In genomic region chr7:128915271-128915819, GRCh38 we compare ENCODE assay signal across 12 cellular contexts. TPM values are rescaled to one million over a fixed set of nuclear protein-coding genes. Genes with fewer than 3 reads are reported as not detected.
A peak's percentile ranks its signal among the peaks of the same experiment; 100 is the strongest.
DNase-seq lines count a peak whose midpoint lies in the region; ATAC-seq, FAIRE-seq and TF ChIP-seq lines count a peak whose summit lies in the region.
"Had no signal": no experiment of that assay in that cellular context is flagged by ENCODE, and none has a peak within 500 bp of the region (broad histone marks: within the 10 kb centered on the region; RNA-seq: fewer than 3 reads in every experiment).

No MANE protein-coding gene starts in this region.

- no peaks in the 10 kb centered on the region for H3K36me3 Mint-ChIP-seq in CD8-positive, alpha-beta T cell

- H2BK120ac ChIP-seq in H1 (replicated peaks; ENCODE audit: low read depth, low read length) = no peak overlapping the region

- TF ChIP-seq RAD21 in H1 (IDR thresholded peaks at IDR 0.05 in 1 of 2, conservative IDR thresholded peaks at IDR 0.05 in 1 of 2; ENCODE audit: low read depth in 2 of 2, low read length in 2 of 2) = no peak

- intact Hi-C loops in CD8-positive, alpha-beta T cell (cut with DNase I, micrococcal nuclease) = no loop called here

- no peak overlapping the region for H4K5ac ChIP-seq in H1 (ENCODE audit: insufficient read length, low read depth, low read length)

- H2BK20ac ChIP-seq in H1 (ENCODE audit: low read length) = no peak overlapping the region

- no peak overlapping the region for H3K4ac ChIP-seq in H1 (replicated peaks; ENCODE audit: insufficient read length, low read depth, low read length)

- no peak for FAIRE-seq in H1 (lab: Jason Lieb, UNC)

- 0 out of 2 replicates have a peak overlapping the region, but pooled peaks have one; percentile 27 for H2BK12ac ChIP-seq in H1 (ENCODE audit: low read depth, low read length)

- WGBS in H1 (ENCODE audit: extremely low coverage in 1 of 2, insufficient coverage in 1 of 2, insufficient read length in 1 of 2, insufficient replicate concordance in 2 of 2, low coverage in 1 of 2, low lambda C conversion rate in 2 of 2, missing lambda C conversion rate in 1 of 2), 2 experiments = 3% methylated on average over 20 of the region's 34 CpGs; no CpG with 5 or more reads in 1 of the 2 experiments

- DNase-seq in CD8-positive, alpha-beta T cell = no peak
- DNase-seq in H7 = peak; percentile 67
- peak in 1 of 2 experiments; percentile 55 for DNase-seq in H1 (ENCODE audit: low read depth in 1 of 2, low spot score in 2 of 2)
- DNase-seq in osteoblast (ENCODE audit: insufficient read length, low spot score, missing footprints) = peak; percentile 73
- no peak for DNase-seq in NCI-H774 (lab: John Stamatoyannopoulos, UW)
- no peak for DNase-seq in NCI-H1694 (lab: John Stamatoyannopoulos, UW)
- no peak for DNase-seq in activated CD4-positive, alpha-beta T cell treated with anti-CD3 and anti-CD28 coated beads for 48 hours
- DNase-seq: left colon; NCI-H1417; stimulated activated CD4-positive, alpha-beta T cell treated with anti-CD3 and anti-CD28 coated beads, Interleukin-15, amount 100 ng/mL, for 24 hours; transverse colon had no signal

- H2AFZ ChIP-seq in H1 (ENCODE audit: low read length) = peak overlapping the region; percentile 31; the same call in 1 of the 2 replicates
- no peak overlapping the region for H2AFZ ChIP-seq in osteoblast (ENCODE audit: low read length)

- peak overlapping the region; percentile 15 for H3K4me3 ChIP-seq in CD8-positive, alpha-beta T cell (ENCODE audit: low read depth, low read length)
- peak overlapping the region; percentile 4; the same call in 1 of the 2 replicates for H3K4me3 ChIP-seq in H7 (ENCODE audit: insufficient read depth, low read depth, low read length)
- H3K4me3 ChIP-seq in H1 (ENCODE audit: extremely low read depth in 1 of 4, insufficient read depth in 2 of 4, low read depth in 3 of 4, low read length in 4 of 4) = peak overlapping the region; percentile 44 to 64 (median 50)
- no peak overlapping the region for H3K4me3 ChIP-seq in osteoblast (ENCODE audit: insufficient read depth, low read length)

- no peak overlapping the region for H2BK5ac ChIP-seq in H1 (ENCODE audit: low read depth, low read length)

- H3K23me2 ChIP-seq in H1 (ENCODE audit: low read depth, low read length) = peaks cover 8% of the 10 kb centered on the region; the same call in 1 of the 2 replicates

- TF ChIP-seq POLR2A in H1 (IDR thresholded peaks at IDR 0.05; ENCODE audit: control extremely low read depth in 1 of 2, low read depth in 2 of 2, low read length in 2 of 2) = no peak

- no peaks in the 10 kb centered on the region for H3K9me3 Mint-ChIP-seq in CD8-positive, alpha-beta T cell

- no peak overlapping the region for H2BK15ac ChIP-seq in H1 (ENCODE audit: low read length)

- peaks cover 51% of the 10 kb centered on the region for H3K27me3 Mint-ChIP-seq in CD8-positive, alpha-beta T cell (ENCODE audit: low read depth)

- H3K4me1 ChIP-seq in CD8-positive, alpha-beta T cell (ENCODE audit: insufficient read depth, low read length) = peaks cover 3% of the 10 kb centered on the region
- H3K4me1 ChIP-seq in H1 (replicated peaks in 1 of 4; ENCODE audit: control insufficient read depth in 3 of 4, insufficient read depth in 4 of 4, low read length in 3 of 4) = peaks cover 0 to 33% (median 15%) of the 10 kb centered on the region in 4 experiments; a peak in 6 of 7 replicates
- no peaks in the 10 kb centered on the region for H3K4me1 ChIP-seq in osteoblast (ENCODE audit: insufficient read depth, low read length)

- H3K14ac ChIP-seq in H1 (ENCODE audit: insufficient read length) = no peak overlapping the region

- no peak overlapping the region for H4K91ac ChIP-seq in H1 (replicated peaks; ENCODE audit: insufficient read length, low read length)

- H3K4me1 Mint-ChIP-seq in CD8-positive, alpha-beta T cell (ENCODE audit: low read depth) = peaks cover 6% of the 10 kb centered on the region

- H3K23ac ChIP-seq in H1 (ENCODE audit: insufficient read length) = no peak overlapping the region

- TF ChIP-seq EP300 in H1 (IDR thresholded peaks at IDR 0.05; ENCODE audit: borderline replicate concordance in 1 of 2, low read depth in 2 of 2, low read length in 2 of 2) = no peak

- H3K56ac ChIP-seq in H1 (replicated peaks; ENCODE audit: insufficient read length, low read depth, low read length) = no peak overlapping the region

- no peak for TF ChIP-seq CTCF in CD8-positive, alpha-beta T cell (IDR thresholded peaks at IDR 0.05)
- TF ChIP-seq CTCF in H1 (IDR thresholded peaks at IDR 0.05; ENCODE audit: control extremely low read depth in 1 of 3, insufficient read depth in 1 of 3, low read depth in 1 of 3, low read length in 3 of 3) (no peak), osteoblast (IDR thresholded peaks at IDR 0.05; ENCODE audit: extremely low read depth, low read depth, low read length) (no peak)

- H3K4me2 ChIP-seq in H1 (ENCODE audit: insufficient read depth in 1 of 2, low read depth in 2 of 2, low read length in 2 of 2) (peak overlapping the region; percentile 86 to 92), osteoblast (ENCODE audit: insufficient read depth, low read length) (no peak overlapping the region)

- H3K9ac ChIP-seq in H1 (replicated peaks in 1 of 4; ENCODE audit: extremely low read depth in 1 of 4, low read depth in 3 of 4, low read length in 3 of 4) = peak overlapping the region in 1 of 4 experiments; percentile 37; a peak in 3 of 7 replicates

- H3K36me3 ChIP-seq in CD8-positive, alpha-beta T cell (ENCODE audit: insufficient read depth, low read length) = no peaks in the 10 kb centered on the region
- H3K36me3 ChIP-seq in H7 (replicated peaks; ENCODE audit: control insufficient read depth, insufficient read depth, low read length) (no peaks in the 10 kb centered on the region), H1 (ENCODE audit: control insufficient read depth in 2 of 4, insufficient read depth in 4 of 4, low read length in 3 of 4) (no peaks in the 10 kb centered on the region), osteoblast (ENCODE audit: insufficient read depth, low read length) (no peaks in the 10 kb centered on the region)
- H3K36me3 ChIP-seq: transverse colon had no signal

- H3K79me2 ChIP-seq in H1 (ENCODE audit: control insufficient read depth in 1 of 2, insufficient read depth in 2 of 2, low read length in 2 of 2) (no peaks in the 10 kb centered on the region), osteoblast (ENCODE audit: insufficient read depth, low read length) (no peaks in the 10 kb centered on the region)

- no peak overlapping the region for H3K27ac ChIP-seq in CD8-positive, alpha-beta T cell (ENCODE audit: low read depth, low read length)
- H3K27ac ChIP-seq in H1 (ENCODE audit: low read depth, low read length) (no peak overlapping the region), osteoblast (ENCODE audit: low read depth, low read length) (no peak overlapping the region)
- H3K27ac ChIP-seq: transverse colon had no signal

- H4K8ac ChIP-seq in H1 (ENCODE audit: extremely low read depth, insufficient read depth, low read length) = peak overlapping the region; percentile 42; the same call in 1 of the 2 replicates

- H3K18ac ChIP-seq in H1 (ENCODE audit: extremely low read depth, low read length) = peak overlapping the region; percentile 32

- H3K4me3 Mint-ChIP-seq in CD8-positive, alpha-beta T cell = peak overlapping the region; percentile 76

- ATAC-seq in CD8-positive, alpha-beta T cell = no peak
- ATAC-seq in esophagus mucosa = no peak
- ATAC-seq: left colon had no signal

- H3K9me3 ChIP-seq in CD8-positive, alpha-beta T cell (ENCODE audit: low read length) = no peaks in the 10 kb centered on the region
- H3K9me3 ChIP-seq in H1 (ENCODE audit: insufficient read depth in 2 of 2, low read depth in 1 of 2, low read length in 1 of 2) = no peaks in the 10 kb centered on the region
- H3K9me3 ChIP-seq in osteoblast (ENCODE audit: low read depth, low read length) = no peaks in the 10 kb centered on the region
- H3K9me3 ChIP-seq: transverse colon had no signal

- no peaks in the 10 kb centered on the region for H3K79me1 ChIP-seq in H1 (ENCODE audit: low read depth, low read length)

- H4K20me1 ChIP-seq in H1 (replicated peaks in 1 of 2; ENCODE audit: control insufficient read depth in 1 of 2, insufficient read depth in 2 of 2, low read length in 2 of 2) (peaks cover 0 to 1% of the 10 kb centered on the region in 2 experiments), osteoblast (ENCODE audit: insufficient read depth, low read length) (no peaks in the 10 kb centered on the region)

- POLR2A ChIA-PET in CD8-positive, alpha-beta T cell (lab: Charles Lee) = no interaction called here
- POLR2A ChIA-PET in H1 (lab: Charles Lee; ENCODE audit: partially characterized antibody) = interaction anchor here (0.8 kb wide), 1 partner anchor 18 kb away, joined by 3 read pairs; no protein-coding TSS in a partner anchor

- H3K27me3 ChIP-seq in CD8-positive, alpha-beta T cell (ENCODE audit: insufficient read depth, low read length) = no peaks in the 10 kb centered on the region
- peaks cover 22% of the 10 kb centered on the region for H3K27me3 ChIP-seq in H7 (ENCODE audit: control insufficient read depth, insufficient read depth, low read length)
- H3K27me3 ChIP-seq in H1 (replicated peaks in 1 of 4; ENCODE audit: control insufficient read depth in 3 of 4, extremely low read depth in 1 of 4, insufficient read depth in 3 of 4, low read length in 3 of 4) = peaks cover 27 to 60% (median 47%) of the 10 kb centered on the region in 4 experiments
- H3K27me3 ChIP-seq in osteoblast (ENCODE audit: insufficient read depth, low read length) = peaks cover 74% of the 10 kb centered on the region

- H2AK5ac ChIP-seq in H1 (ENCODE audit: low read depth, low read length) = no peak overlapping the region

- H3K27ac Mint-ChIP-seq in CD8-positive, alpha-beta T cell = no peak overlapping the region

- CTCF ChIA-PET in CD8-positive, alpha-beta T cell (lab: Charles Lee) = no interaction called here
- CTCF ChIA-PET in H1 (lab: Charles Lee; ENCODE audit: partially characterized antibody) = interaction anchor here (0.8 to 1.7 kb wide), 4 partner anchors 25 to 255 kb away, joined by 3 to 6 read pairs (median 4); no protein-coding TSS in a partner anchor

RNA-seq across cellular contexts. Expression of gene KCP, which starts 4.8 kb away (rescaled TPM):
- under 1 TPM; 0.19 to 0.43 TPM for total RNA-seq in CD8-positive, alpha-beta T cell
- 2.5 and 3.4 TPM in 2 replicates for total RNA-seq in H7 (2014; rRNA removed; shearing (Covaris generic))
- 1.8 and 2.0 TPM in 2 replicates for total RNA-seq in H1 (2021; fragmentation: NEBNext Ultra II Directional; extraction: Animal tissue kit (Norgen Biotek cat#: 25700))
- polyA plus RNA-seq in H1 (2011; rRNA removed) = 1.3 and 2.1 TPM in 2 replicates
- 1.6 TPM for polyA plus RNA-seq in H1 (2011; cell fraction: cytosol; rRNA removed)
- polyA plus RNA-seq in H1 (2011; cell fraction: nucleus; rRNA removed) = 8.1 TPM
- polyA plus RNA-seq in H1 (2012, experiment 1 of 2) = 1.1 to 2.3 TPM (median 1.6 TPM) in 4 replicates
- polyA plus RNA-seq in H1 (2012, experiment 2 of 2) = 0.51 TPM
- polyA plus RNA-seq in H1 (2013, experiment 1 of 2) = 1.8 TPM
- 1.5 TPM for polyA plus RNA-seq in H1 (2013, experiment 2 of 2)
- 1.1 and 1.4 TPM in 2 replicates for polyA minus RNA-seq in H1 (2011; rRNA and poly(A)+ RNA removed)
- 0.59 TPM for polyA minus RNA-seq in H1 (2011; cell fraction: cytosol; rRNA and poly(A)+ RNA removed)
- 4.3 TPM for polyA minus RNA-seq in H1 (2011; cell fraction: nucleus; rRNA and poly(A)+ RNA removed)
- total RNA-seq in osteoblast = 0.88 and 1.1 TPM in 2 replicates
- total RNA-seq in esophagus mucosa = 1.8 TPM

RNA-seq across cellular contexts. Expression of gene IRF5, which starts 22.4 kb away (rescaled TPM):
- total RNA-seq in CD8-positive, alpha-beta T cell = under 1 TPM; 0.61 to 0.79 TPM
- total RNA-seq in H7 (2014; rRNA removed; shearing (Covaris generic)) = 0.48 and 0.62 TPM in 2 replicates
- 0.28 and 0.75 TPM in 2 replicates for total RNA-seq in H1 (2021; fragmentation: NEBNext Ultra II Directional; extraction: Animal tissue kit (Norgen Biotek cat#: 25700))
- 1.1 and 1.5 TPM in 2 replicates for polyA plus RNA-seq in H1 (2011; rRNA removed)
- polyA plus RNA-seq in H1 (2011; cell fraction: cytosol; rRNA removed) = 1.5 TPM
- 2.5 TPM for polyA plus RNA-seq in H1 (2011; cell fraction: nucleus; rRNA removed)
- 0.93 to 1.4 TPM (median 1.2 TPM) in 4 replicates for polyA plus RNA-seq in H1 (2012, experiment 1 of 2)
- 1.7 TPM for polyA plus RNA-seq in H1 (2012, experiment 2 of 2)
- polyA plus RNA-seq in H1 (2013, experiment 1 of 2) = 0.55 TPM
- polyA plus RNA-seq in H1 (2013, experiment 2 of 2) = 0.44 TPM
- 0.83 and 1.8 TPM in 2 replicates for polyA minus RNA-seq in H1 (2011; rRNA and poly(A)+ RNA removed)
- polyA minus RNA-seq in H1 (2011; cell fraction: cytosol; rRNA and poly(A)+ RNA removed) = 1.2 TPM
- 1.1 TPM for polyA minus RNA-seq in H1 (2011; cell fraction: nucleus; rRNA and poly(A)+ RNA removed)
- total RNA-seq in osteoblast (under 0.01 TPM in 2 replicates), esophagus mucosa (15.7 TPM)

RNA-seq across cellular contexts. Expression of gene ATP6V1F, which starts 52.7 kb away (rescaled TPM):
- 10 to 100 TPM; 54.8 to 59.3 TPM for total RNA-seq in CD8-positive, alpha-beta T cell
- 93.5 and 120 TPM in 2 replicates for total RNA-seq in H7 (2014; rRNA removed; shearing (Covaris generic))
- total RNA-seq in H1 (2021; fragmentation: NEBNext Ultra II Directional; extraction: Animal tissue kit (Norgen Biotek cat#: 25700)) = 104 TPM in 2 replicates
- 318 and 344 TPM in 2 replicates for polyA plus RNA-seq in H1 (2011; rRNA removed)
- 227 TPM for polyA plus RNA-seq in H1 (2011; cell fraction: cytosol; rRNA removed)
- 147 TPM for polyA plus RNA-seq in H1 (2011; cell fraction: nucleus; rRNA removed)
- polyA plus RNA-seq in H1 (2012, experiment 1 of 2) = 165 to 195 TPM (median 180 TPM) in 4 replicates
- 412 TPM for polyA plus RNA-seq in H1 (2012, experiment 2 of 2)
- 164 TPM for polyA plus RNA-seq in H1 (2013, experiment 1 of 2)
- polyA plus RNA-seq in H1 (2013, experiment 2 of 2) = 168 TPM
- polyA minus RNA-seq in H1 (2011; rRNA and poly(A)+ RNA removed) = 36.9 and 39.0 TPM in 2 replicates
- polyA minus RNA-seq in H1 (2011; cell fraction: cytosol; rRNA and poly(A)+ RNA removed) = 25.6 TPM
- 35.3 TPM for polyA minus RNA-seq in H1 (2011; cell fraction: nucleus; rRNA and poly(A)+ RNA removed)
- total RNA-seq in osteoblast (91.9 and 95.2 TPM in 2 replicates), esophagus mucosa (193 TPM)

Comparison
In these comparisons a context has a peak if more than half of its experiments do, and no peak if none do; other contexts are left out.
1. DNase-seq: peak in H7 (single experiment) and osteoblast (single experiment); none in CD8-positive, alpha-beta T cell (0 of 7), NCI-H774 (single experiment), NCI-H1694 (single experiment) and activated CD4-positive, alpha-beta T cell treated with anti-CD3 and anti-CD28 coated beads for 48 hours (single experiment).